ENCODE assay signal across 20 cellular contexts in genomic region chr4:76003015-76003414, GRCh38. TPM values are rescaled to one million over a fixed set of nuclear protein-coding genes. Genes with fewer than 3 reads are reported as not detected.
DNase-seq lines count a peak whose midpoint lies in the region; ATAC-seq and TF ChIP-seq lines count a peak whose summit lies in the region.
"Had no signal": no experiment of that assay in that cellular context is flagged by ENCODE, and none has a peak within 500 bp of the region (broad histone marks: within the 10 kb centered on the region; RNA-seq: fewer than 3 reads in every experiment).

No MANE protein-coding gene starts in this region.

- H3K36me3 Mint-ChIP-seq in GM23338 (ENCODE audit: low read depth) = no peaks in the 10 kb centered on the region
- no peaks in the 10 kb centered on the region for H3K36me3 Mint-ChIP-seq in memory B cell
- H3K36me3 Mint-ChIP-seq: activated naive CD4-positive, alpha-beta T cell treated with anti-CD3 and anti-CD28 coated beads, Interleukin-2, amount 50 U/mL, for 72 hours; CD14-positive monocyte; naive B cell had no signal

- peaks cover 4% of the 10 kb centered on the region for H3K27me3 Mint-ChIP-seq in GM23338 (ENCODE audit: insufficient read depth, low read depth, poor library complexity)
- peaks cover 3% of the 10 kb centered on the region for H3K27me3 Mint-ChIP-seq in memory B cell

- H3K4me2 ChIP-seq in GM23338 = no peak overlapping the region

- H3K4me1 ChIP-seq in GM23338 (ENCODE audit: insufficient read depth) = no peaks in the 10 kb centered on the region
- H3K4me1 ChIP-seq: ascending aorta, upper lobe of left lung had no signal

- H2AFZ ChIP-seq in GM23338 = peak overlapping the region; percentile 45; the same call in 1 of the 2 replicates

- H3K27ac Mint-ChIP-seq in GM23338 (no peak overlapping the region), memory B cell (peak overlapping the region; percentile 2)
- H3K27ac Mint-ChIP-seq: activated naive CD4-positive, alpha-beta T cell treated with anti-CD3 and anti-CD28 coated beads, Interleukin-2, amount 50 U/mL, for 72 hours had no signal

- no peaks in the 10 kb centered on the region for H4K20me1 ChIP-seq in GM23338 (replicated peaks; ENCODE audit: insufficient read depth)

- no peaks in the 10 kb centered on the region for H3K4me1 Mint-ChIP-seq in GM23338
- no peaks in the 10 kb centered on the region for H3K4me1 Mint-ChIP-seq in memory B cell
- H3K4me1 Mint-ChIP-seq: central memory CD8-positive, alpha-beta T cell had no signal

- ATAC-seq in GM23338 (no peak), memory B cell (ENCODE audit: low read depth) (no peak), GM21423 (IDR thresholded peaks at IDR 0.05; ENCODE audit: unreplicated experiment) (no peak), HG03442 (IDR thresholded peaks at IDR 0.05; ENCODE audit: unreplicated experiment) (no peak)
- ATAC-seq: activated naive CD4-positive, alpha-beta T cell treated with anti-CD3 and anti-CD28 coated beads, Interleukin-2, amount 50 U/mL, for 72 hours had no signal

- H3K27ac ChIP-seq in C4-2B (peak overlapping the region; percentile 29; the same call in 1 of the 2 replicates), GM23338 (ENCODE audit: low read depth) (no peak overlapping the region)
- H3K27ac ChIP-seq: ascending aorta, upper lobe of left lung had no signal

- H3K27me3 ChIP-seq in GM23338 (ENCODE audit: insufficient read depth) = no peaks in the 10 kb centered on the region
- H3K27me3 ChIP-seq: ascending aorta, upper lobe of left lung had no signal

- no peaks in the 10 kb centered on the region for H3F3A ChIP-seq in GM23338 (replicated peaks; ENCODE audit: low read depth)

- no peak overlapping the region for H3K4me3 ChIP-seq in GM23338
- H3K4me3 ChIP-seq: ascending aorta, upper lobe of left lung had no signal

- H3K79me2 ChIP-seq in GM23338 (replicated peaks; ENCODE audit: insufficient read depth) = no peaks in the 10 kb centered on the region

- H3K4me3 Mint-ChIP-seq in GM23338 (no peak overlapping the region), memory B cell (no peak overlapping the region)
- H3K4me3 Mint-ChIP-seq: CD14-positive monocyte; central memory CD8-positive, alpha-beta T cell; naive B cell had no signal

- no peak for DNase-seq in GM23338 (ENCODE audit: low spot score)
- peak; percentile 14 for DNase-seq in NOMO-1 treated with dmso at 0.1 percent for 144 hours (lab: John Stamatoyannopoulos, UW; ENCODE audit: unreplicated experiment)
- no peak for DNase-seq in memory B cell (ENCODE audit: low spot score in 2 of 2)
- DNase-seq in NCI-H2227 treated with DMSO at 0.1 percent for 48 hours (lab: John Stamatoyannopoulos, UW) = no peak
- DNase-seq: head of caudate nucleus, left colon, naive B cell, NCI-H1436 treated with DMSO at 0.1 percent for 48 hours, SHP77, upper lobe of left lung had no signal

- TF ChIP-seq CTCF in C4-2B (conservative IDR thresholded peaks at IDR 0.05) (no peak), GM23338 (conservative IDR thresholded peaks at IDR 0.05; ENCODE audit: low read depth in 2 of 2) (no peak)

- no peaks in the 10 kb centered on the region for H3K36me3 ChIP-seq in GM23338 (ENCODE audit: insufficient read depth)
- H3K36me3 ChIP-seq: ascending aorta, upper lobe of left lung had no signal

- H3K9me2 ChIP-seq in GM23338 (ENCODE audit: insufficient read depth) = peaks cover 9% of the 10 kb centered on the region; the same call in 1 of the 2 replicates

- no peaks in the 10 kb centered on the region for H3K9me3 Mint-ChIP-seq in GM23338
- H3K9me3 Mint-ChIP-seq in memory B cell = no peaks in the 10 kb centered on the region
- H3K9me3 Mint-ChIP-seq: activated naive CD4-positive, alpha-beta T cell treated with anti-CD3 and anti-CD28 coated beads, Interleukin-2, amount 50 U/mL, for 72 hours; central memory CD8-positive, alpha-beta T cell; naive B cell had no signal

TF ChIP-seq in GM23338, 12 proteins besides CTCF, POLR2A, EP300 and RAD21 (continues in another document):
- TF ChIP-seq STAT1 (IDR thresholded peaks at IDR 0.05; ENCODE audit: unreplicated experiment) (no peak), EZH2phosphoT487 (IDR thresholded peaks at IDR 0.05; ENCODE audit: unreplicated experiment) (no peak), REST (IDR thresholded peaks at IDR 0.05; ENCODE audit: unreplicated experiment) (no peak), JUNB (IDR thresholded peaks at IDR 0.05; ENCODE audit: unreplicated experiment) (no peak), EZH2 (IDR thresholded peaks at IDR 0.05; ENCODE audit: low read depth, unreplicated experiment) (no peak)

RNA-seq across cellular contexts. Expression of gene CXCL9, which starts 4.3 kb away (rescaled TPM):
- total RNA-seq in GM23338 (2014; rRNA removed; shearing (Covaris generic)) = not detected in 2 replicates
- polyA plus RNA-seq in GM23338 (2016; fragmentation: Nextera tagmentation; extraction: Ambion mirVana) = not detected in 2 replicates
- total RNA-seq: dermis microvascular lymphatic vessel endothelial cell, endothelial cell of umbilical vein had no signal
- polyA plus RNA-seq: endothelial cell of umbilical vein had no signal

RNA-seq across cellular contexts. Expression of gene SDAD1, which starts 12.3 kb away (rescaled TPM):
- 62.2 and 67.4 TPM in 2 replicates for total RNA-seq in GM23338 (2014; rRNA removed; shearing (Covaris generic))
- polyA plus RNA-seq in GM23338 (2016; fragmentation: Nextera tagmentation; extraction: Ambion mirVana) = 193 and 252 TPM in 2 replicates

RNA-seq across cellular contexts. Expression of gene CXCL10, which starts 20.3 kb away (rescaled TPM):
- total RNA-seq in GM23338 (2014; rRNA removed; shearing (Covaris generic)) = not detected in 2 replicates
- polyA plus RNA-seq in GM23338 (2016; fragmentation: Nextera tagmentation; extraction: Ambion mirVana) = not detected in 2 replicates
- total RNA-seq: ascending aorta, endothelial cell of umbilical vein had no signal

RNA-seq across cellular contexts. Expression of gene CXCL11, which starts 32.9 kb away (rescaled TPM):
- 0.23 and 1.9 TPM in 2 replicates for total RNA-seq in GM23338 (2014; rRNA removed; shearing (Covaris generic))
- polyA plus RNA-seq in GM23338 (2016; fragmentation: Nextera tagmentation; extraction: Ambion mirVana) = 0.54 and 0.81 TPM in 2 replicates
- total RNA-seq: ascending aorta, mesenteric fat pad had no signal
